In the genomic region with DNA sequence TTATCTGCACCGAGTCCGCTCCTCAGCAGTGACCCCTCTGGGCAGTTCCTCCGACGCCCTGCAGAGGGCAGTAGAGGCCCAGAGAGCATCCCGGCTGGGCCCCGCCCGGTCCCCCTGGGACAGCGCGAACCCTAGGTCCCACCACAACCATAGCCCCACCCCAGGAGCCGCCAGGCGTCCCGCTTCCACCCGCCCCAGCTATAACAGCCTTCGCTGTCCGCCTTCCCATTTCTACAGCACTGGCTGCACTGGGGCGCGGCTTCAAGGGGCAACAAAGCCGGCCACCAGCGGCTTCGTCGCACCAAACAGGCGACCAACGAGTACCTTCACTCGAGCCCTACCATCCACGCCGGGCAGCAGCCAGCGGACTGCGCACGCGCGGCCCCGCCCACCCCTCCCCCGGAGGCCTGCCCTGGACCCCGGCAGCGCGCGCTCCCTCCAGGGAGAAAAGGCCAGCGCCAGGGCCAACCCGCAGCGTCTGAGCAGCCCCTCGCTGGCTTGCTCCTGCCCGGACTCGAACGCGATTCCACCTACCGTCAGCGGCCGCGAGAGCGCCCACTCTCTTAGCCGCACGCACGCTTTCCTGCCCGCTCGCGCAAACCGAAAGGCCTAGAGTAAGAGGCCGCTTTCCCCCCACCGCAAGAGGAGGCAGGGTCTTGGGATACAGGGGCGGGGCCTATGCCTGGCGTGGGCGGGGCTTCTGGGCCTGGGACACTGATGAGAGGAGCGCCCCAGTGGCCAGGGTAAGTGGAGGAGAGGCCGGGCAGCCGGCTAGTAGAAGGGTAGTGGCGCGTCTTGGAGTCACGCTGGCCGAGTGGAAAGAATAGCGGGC, we compare ENCODE assay signal across 8 cellular contexts. TPM values are rescaled to one million over a fixed set of nuclear protein-coding genes. Genes with fewer than 3 reads are reported as not detected.
DNase-seq lines count a peak whose midpoint lies in the region; ATAC-seq and TF ChIP-seq lines count a peak whose summit lies in the region.

A gene with protein sequence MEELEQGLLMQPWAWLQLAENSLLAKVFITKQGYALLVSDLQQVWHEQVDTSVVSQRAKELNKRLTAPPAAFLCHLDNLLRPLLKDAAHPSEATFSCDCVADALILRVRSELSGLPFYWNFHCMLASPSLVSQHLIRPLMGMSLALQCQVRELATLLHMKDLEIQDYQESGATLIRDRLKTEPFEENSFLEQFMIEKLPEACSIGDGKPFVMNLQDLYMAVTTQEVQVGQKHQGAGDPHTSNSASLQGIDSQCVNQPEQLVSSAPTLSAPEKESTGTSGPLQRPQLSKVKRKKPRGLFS (minus strand): TSS at position 630 of the 832 bp plus-strand sequence. CDS start 2,453 bp downstream, outside the sequence.

- TF ChIP-seq CTCF in VCaP (conservative IDR thresholded peaks at IDR 0.05) = peak; percentile 96
- peak; percentile 84 to 96 for TF ChIP-seq CTCF in mammary epithelial cell (conservative IDR thresholded peaks at IDR 0.05 in 1 of 2, IDR thresholded peaks at IDR 0.05 in 1 of 2; ENCODE audit: extremely low read depth in 1 of 2, insufficient read depth in 1 of 2, low read depth in 1 of 2, low read length in 2 of 2)
- TF ChIP-seq CTCF in spleen (IDR thresholded peaks at IDR 0.05 in 8 of 11, conservative IDR thresholded peaks at IDR 0.05 in 3 of 11) = peak; percentile 94 to 100 (median 98)

- H2AFZ ChIP-seq in mammary epithelial cell (ENCODE audit: low read depth, low read length) = peak within 1 kb of the TSS; percentile 87

- peak; percentile 67 for ATAC-seq in GM18861 (IDR thresholded peaks at IDR 0.05; ENCODE audit: unreplicated experiment)
- peak; percentile 88 for ATAC-seq in HG03097 (IDR thresholded peaks at IDR 0.05; ENCODE audit: low FRiP score, unreplicated experiment)

- BruUV-seq in mammary epithelial cell (replicated peaks; lab: Mats Ljungman, UMichigan) = no TSS peak

- WGBS in mammary epithelial cell (ENCODE audit: low coverage, missing lambda C conversion rate) = 3% methylated on average over 40 of the region's 70 CpGs
- WGBS in spleen, 5 donors = 0 to 3% (median 1%) methylated on average over 18 to 70 of the region's 70 CpGs

- H3K27me3 ChIP-seq in mammary epithelial cell (ENCODE audit: insufficient read depth, low read length) = no peaks in the 10 kb centered on the region
- H3K27me3 ChIP-seq in spleen (replicated peaks in 1 of 7) = no peaks in the 10 kb centered on the region

- H3K4me3 Mint-ChIP-seq in immature natural killer cell = peak within 1 kb of the TSS; percentile 93 to 98 (median 97)

- H3K9me3 ChIP-seq in mammary epithelial cell (replicated peaks; ENCODE audit: insufficient read depth, low read length) (no peaks in the 10 kb centered on the region), spleen (no peaks in the 10 kb centered on the region)

- H3K27ac Mint-ChIP-seq in immature natural killer cell = peak within 1 kb of the TSS; percentile 91 to 99 (median 98)

- H3K4me1 ChIP-seq in mammary epithelial cell (ENCODE audit: insufficient read depth, low read length) (peaks cover 15% of the 10 kb centered on the region), spleen (peaks cover 7 to 24% (median 14%) of the 10 kb centered on the region in 6 donors)

- peak within 1 kb of the TSS; percentile 85 for H3K27ac ChIP-seq in VCaP
- H3K27ac ChIP-seq in mammary epithelial cell (ENCODE audit: insufficient read depth, low read depth, low read length) = peak within 1 kb of the TSS; percentile 19
- peak within 1 kb of the TSS; percentile 90 to 97 (median 96) for H3K27ac ChIP-seq in spleen

- peaks cover 8 to 17% (median 14%) of the 10 kb centered on the region in 3 donors for H3K36me3 Mint-ChIP-seq in immature natural killer cell

- H4K20me1 ChIP-seq in mammary epithelial cell (ENCODE audit: insufficient read depth, low read length) = no peaks in the 10 kb centered on the region

- H3K4me2 ChIP-seq in mammary epithelial cell (ENCODE audit: insufficient read depth, low read depth, low read length) = peak within 1 kb of the TSS; percentile 94

- intact Hi-C loops in mammary epithelial cell (cut with micrococcal nuclease) (loop anchor here (1.0 to 2.0 kb wide), 9 partner anchors 17 to 370 kb away; partner anchors contain the start of genes ANKZF1, ATG9A, DNAJB2 and ZFAND2B), spleen (cut with DNase I; ENCODE audit: low total_unique reads) (loop anchor here (5.0 kb wide), 1 partner anchor 132 kb away; no protein-coding TSS in a partner anchor)

- H3K4me3 ChIP-seq in mammary epithelial cell (replicated peaks in 1 of 3; ENCODE audit: insufficient read depth in 1 of 3, low read depth in 2 of 3, low read length in 3 of 3) = peak within 1 kb of the TSS; percentile 74 to 91 (median 79)
- H3K4me3 ChIP-seq in spleen = peak within 1 kb of the TSS; percentile 52 to 81 (median 73)

- DNase-seq in ACHN = peak; percentile 95
- DNase-seq in NCI-H2196 (lab: John Stamatoyannopoulos, UW; ENCODE audit: unreplicated experiment) = peak; percentile 91
- DNase-seq in mammary epithelial cell = peak; percentile 88
- peak; percentile 95 for DNase-seq in immature natural killer cell
- DNase-seq in spleen = peak; percentile 98

- CTCF ChIA-PET in mammary epithelial cell (lab: Charles Lee; ENCODE audit: low non-redundant PET) = no interaction called here

- H3K79me2 ChIP-seq in mammary epithelial cell (ENCODE audit: insufficient read depth, low read length) = no peaks in the 10 kb centered on the region

- no peaks in the 10 kb centered on the region for H3K9me3 Mint-ChIP-seq in immature natural killer cell

- peak within 1 kb of the TSS; percentile 62 for H3K9ac ChIP-seq in mammary epithelial cell (ENCODE audit: insufficient read depth, low read length)

- H3K27me3 Mint-ChIP-seq in immature natural killer cell (ENCODE audit: low read depth in 3 of 3) = peaks cover 6 to 7% (median 6%) of the 10 kb centered on the region in 3 donors

- in situ Hi-C loops in ACHN (cut with HindIII; ENCODE audit: low pct_ligation_motif_present, low pct_unique_long_range_greater_than_20kb, low sequenced_read_pairs) = no loop called here
- in situ Hi-C loops in mammary epithelial cell (cut with MboI; ENCODE audit: low sequenced_read_pairs in 2 of 2) = loop anchor here (5.0 to 10.0 kb wide), 2 partner anchors 47 to 134 kb away; partner anchors contain the start of gene ZFAND2B (in 1 of the 2)

- peaks cover 15 to 21% of the 10 kb centered on the region in 2 donors for H3K4me1 Mint-ChIP-seq in immature natural killer cell

- H3K36me3 ChIP-seq in mammary epithelial cell (ENCODE audit: insufficient read depth, low read length) (peaks cover 3% of the 10 kb centered on the region), spleen (peaks cover 0 to 36% (median 19%) of the 10 kb centered on the region in 6 donors)

- dilution Hi-C loops in mammary epithelial cell (cut with HindIII; ENCODE audit: low sequenced_read_pairs) = no loop called here

- peak in 1 of 3 donors; percentile 69 for TF ChIP-seq POLR2A in spleen (IDR thresholded peaks at IDR 0.05)

RNA-seq across cellular contexts. Expression of the gene that starts here (rescaled TPM):
- total RNA-seq in mammary epithelial cell = 10 to 100 TPM; 10.4 to 13.3 TPM
- 14.6 TPM for polyA plus RNA-seq in mammary epithelial cell
- 5.1 TPM for polyA minus RNA-seq in mammary epithelial cell
- polyA plus RNA-seq in immature natural killer cell = 10 to 100 TPM; 19.2 to 33.3 (median 21.9) TPM
- total RNA-seq in spleen = 10 to 100 TPM; 13.3 to 25.9 (median 16.6) TPM
- polyA plus RNA-seq in spleen = 1 to 10 TPM; 5.5 to 7.9 (median 7.8) TPM

Comparison
In these comparisons a context has a peak if more than half of its experiments do, and no peak if none do; other contexts are left out.
1. Peak in every context shown above with its lines: DNase-seq, ATAC-seq, H3K4me3 ChIP-seq and H3K27ac ChIP-seq.
2. H3K27ac ChIP-seq: peak in every context shown above with its lines; median percentile 96 in spleen; 85 in VCaP; 19 in mammary epithelial cell.